ENCODE assay signal across 9 cellular contexts in genomic region chr18:58288922-58289797, GRCh38.
DNase-seq lines count a peak whose midpoint lies in the region; FAIRE-seq and TF ChIP-seq lines count a peak whose summit lies in the region.
"Had no signal": no experiment of that assay in that cellular context is flagged by ENCODE, and none has a peak within 500 bp of the region (broad histone marks: within the 10 kb centered on the region; RNA-seq: fewer than 3 reads in every experiment).

No MANE protein-coding gene starts in this region.

- H3K9me3 ChIP-seq in GM23248 (ENCODE audit: low read depth) (no peaks in the 10 kb centered on the region), left ventricle myocardium inferior (replicated peaks) (no peaks in the 10 kb centered on the region)

- H3K36me3 ChIP-seq in GM23248 (ENCODE audit: low read depth) (no peaks in the 10 kb centered on the region), left ventricle myocardium inferior (no peaks in the 10 kb centered on the region)

- 85% methylated on average over 10 of the region's 10 CpGs for WGBS in GM23248 (ENCODE audit: low coverage in 1 of 2, low lambda C conversion rate in 2 of 2, missing lambda C conversion rate in 2 of 2), 2 experiments

- peak; percentile 39 for DNase-seq in GM12891 (ENCODE audit: insufficient read length, low spot score)
- DNase-seq in GM23248 = peak; percentile 55
- peak; percentile 41 for DNase-seq in NCI-H2107 treated with DMSO at 0.1 percent for 48 hours (lab: John Stamatoyannopoulos, UW; ENCODE audit: unreplicated experiment)
- DNase-seq in left ventricle myocardium inferior = no peak
- DNase-seq in immature natural killer cell = no peak
- no peak for DNase-seq in G401 (ENCODE audit: low spot score)
- no peak for DNase-seq in substantia nigra (lab: John Stamatoyannopoulos, UW)
- no peak for DNase-seq in activated naive CD4-positive, alpha-beta T cell treated with Interleukin-2 at 50 U/mL for 16 hours

- H3K9me2 ChIP-seq in GM23248 (ENCODE audit: insufficient read depth) = no peaks in the 10 kb centered on the region

- H4K20me1 ChIP-seq in GM23248 (ENCODE audit: insufficient read depth) = no peaks in the 10 kb centered on the region

- FAIRE-seq in GM12891 (lab: Jason Lieb, UNC) = peak; percentile 96

- peaks cover 0 to 4% (median 0%) of the 10 kb centered on the region in 3 donors for H3K36me3 Mint-ChIP-seq in immature natural killer cell

- H3K4me1 ChIP-seq in GM23248 (ENCODE audit: insufficient read depth) (peaks cover 18% of the 10 kb centered on the region), left ventricle myocardium inferior (peaks cover 87% of the 10 kb centered on the region)

- no peaks in the 10 kb centered on the region for H3K79me2 ChIP-seq in GM23248 (ENCODE audit: insufficient read depth)

- H3K27ac ChIP-seq in GM23248 (no peak overlapping the region), left ventricle myocardium inferior (replicated peaks) (peak overlapping the region; percentile 78), substantia nigra (ENCODE audit: low read depth, low read length, poor library complexity, severe bottlenecking) (no peak overlapping the region)

- H3K27me3 Mint-ChIP-seq in immature natural killer cell (ENCODE audit: low read depth in 3 of 3) = peaks cover 2 to 5% (median 2%) of the 10 kb centered on the region in 3 donors
- H3K27me3 Mint-ChIP-seq: dendritic cell treated with granulocyte-macrophage colony-stimulating factor and Interleukin-4, amounts not matched to agents 40 ng/mL and 50 ng/mL, for 4 days had no signal

- H3K27me3 ChIP-seq in GM23248 (replicated peaks; ENCODE audit: insufficient read depth) (no peaks in the 10 kb centered on the region), left ventricle myocardium inferior (ENCODE audit: low read depth) (no peaks in the 10 kb centered on the region)

- no peak for TF ChIP-seq CTCF in left ventricle myocardium inferior (IDR thresholded peaks at IDR 0.05; ENCODE audit: borderline replicate concordance)

- no peak overlapping the region for H2AFZ ChIP-seq in GM23248

- no peaks in the 10 kb centered on the region for H3K4me1 Mint-ChIP-seq in immature natural killer cell

- H3K9me3 Mint-ChIP-seq in immature natural killer cell = no peaks in the 10 kb centered on the region
- H3K9me3 Mint-ChIP-seq: dendritic cell treated with granulocyte-macrophage colony-stimulating factor and Interleukin-4, amounts not matched to agents 40 ng/mL and 50 ng/mL, for 4 days had no signal

- in situ Hi-C loops in GM23248 (cut with MboI) = no loop called here
- in situ Hi-C loops in G401 (cut with HindIII; ENCODE audit: low sequenced_read_pairs) = no loop called here

- H3K4me3 Mint-ChIP-seq in immature natural killer cell = no peak overlapping the region
- H3K4me3 Mint-ChIP-seq: dendritic cell treated with granulocyte-macrophage colony-stimulating factor and Interleukin-4, amounts not matched to agents 40 ng/mL and 50 ng/mL, for 4 days had no signal

- H3K4me2 ChIP-seq in GM23248 (ENCODE audit: unreplicated experiment) = no peak overlapping the region

- TF ChIP-seq POLR2A in GM12891 (IDR thresholded peaks at IDR 0.05; ENCODE audit: low read depth, low read length) = no peak

- no peak overlapping the region for H3K27ac Mint-ChIP-seq in immature natural killer cell
- H3K27ac Mint-ChIP-seq: dendritic cell treated with granulocyte-macrophage colony-stimulating factor and Interleukin-4, amounts not matched to agents 40 ng/mL and 50 ng/mL, for 4 days had no signal

- peaks cover 11% of the 10 kb centered on the region; the same call in 1 of the 2 replicates for H3F3A ChIP-seq in GM23248 (ENCODE audit: insufficient read depth)

- intact Hi-C loops in left ventricle myocardium inferior (cut with micrococcal nuclease) = no loop called here

- H3K4me3 ChIP-seq in GM23248 = no peak overlapping the region
- no peak overlapping the region for H3K4me3 ChIP-seq in left ventricle myocardium inferior

- H3K9ac ChIP-seq in GM23248 = no peak overlapping the region

TF ChIP-seq in GM12891, 5 proteins besides CTCF, POLR2A, EP300 and RAD21:
- TF ChIP-seq SPI1 (IDR thresholded peaks at IDR 0.05; ENCODE audit: low read depth, low read length) (peak; percentile 80), POU2F2 (IDR thresholded peaks at IDR 0.05; ENCODE audit: low read depth, low read length) (0 out of 2 replicates have a peak, but pooled peaks have one; percentile 0), POLR2AphosphoS5 (IDR thresholded peaks at IDR 0.05; ENCODE audit: low read depth, low read length) (no peak), PAX5 (IDR thresholded peaks at IDR 0.05; ENCODE audit: insufficient read depth, low read length, severe bottlenecking) (no peak), TAF1 (IDR thresholded peaks at IDR 0.05; ENCODE audit: low read depth, low read length) (no peak)

Comparison
In these comparisons a context has a peak if more than half of its experiments do, and no peak if none do; other contexts are left out.
1. DNase-seq: peak in GM12891 (single experiment), GM23248 (single experiment) and NCI-H2107 treated with DMSO at 0.1 percent for 48 hours (single experiment); none in left ventricle myocardium inferior (single experiment), immature natural killer cell (0 of 3), G401 (single experiment), substantia nigra (0 of 49) and activated naive CD4-positive, alpha-beta T cell treated with Interleukin-2 at 50 U/mL for 16 hours (single experiment).